In the genomic region with DNA sequence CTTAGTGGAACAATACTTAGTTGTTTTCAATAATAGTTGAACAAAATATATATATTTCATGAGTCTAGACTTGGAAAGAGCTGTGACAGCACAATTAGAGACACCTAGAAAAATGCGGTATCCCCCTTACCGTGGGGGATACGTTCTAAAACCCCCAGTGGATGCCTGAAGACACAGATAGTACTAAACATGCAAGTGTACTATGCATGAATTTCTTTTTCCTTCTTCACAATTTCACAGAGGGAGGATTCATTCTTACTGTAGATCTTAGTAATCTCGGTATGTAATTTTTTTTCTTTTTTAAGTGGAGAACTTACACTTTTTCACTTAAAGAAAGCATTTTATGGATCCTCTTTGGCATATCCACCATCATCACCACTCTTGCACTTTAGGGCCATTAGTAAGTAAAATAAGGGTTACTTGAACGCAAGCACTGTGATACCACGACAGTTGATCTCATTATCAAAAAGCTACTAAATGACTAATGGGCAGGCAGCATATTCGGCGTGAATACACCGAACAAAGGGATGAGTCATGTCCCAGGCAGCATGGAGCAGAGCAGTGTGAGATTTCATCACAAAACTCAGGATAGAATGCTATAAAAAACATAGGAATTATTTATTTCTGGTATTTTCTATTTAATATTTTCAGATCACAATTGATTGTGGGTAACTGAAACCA, we compare ENCODE assay signal across 8 cellular contexts.
DNase-seq lines count a peak whose midpoint lies in the region; ATAC-seq, FAIRE-seq and TF ChIP-seq lines count a peak whose summit lies in the region.

No MANE protein-coding gene starts in this region.

- H3K9me3 ChIP-seq in RWPE2 (ENCODE audit: severe bottlenecking) (peaks cover 6% of the 10 kb centered on the region), small intestine (ENCODE audit: control insufficient read depth, low read depth) (no peaks in the 10 kb centered on the region)

- H3K4me1 ChIP-seq in RWPE2 (ENCODE audit: insufficient read depth, poor library complexity, severe bottlenecking) (peaks cover 11% of the 10 kb centered on the region), small intestine (ENCODE audit: control insufficient read depth in 2 of 2, insufficient read depth in 1 of 2, low read depth in 1 of 2, low read length in 1 of 2) (no peaks in the 10 kb centered on the region)

- peak; percentile 100 for ATAC-seq in RWPE2 (ENCODE audit: low read depth)

- H3K36me3 ChIP-seq in RWPE2 (ENCODE audit: low read depth) (no peaks in the 10 kb centered on the region), small intestine (ENCODE audit: control insufficient read depth in 2 of 2, insufficient read depth in 2 of 2, low read length in 2 of 2) (no peaks in the 10 kb centered on the region)

- H3K4me3 ChIP-seq in RWPE2 (ENCODE audit: severe bottlenecking) (no peak overlapping the region), fibroblast of mammary gland (ENCODE audit: control insufficient read depth, low read depth, low read length) (peak overlapping the region; percentile 34), small intestine (ENCODE audit: low read depth in 1 of 2, low read length in 2 of 2) (no peak overlapping the region)

- TF ChIP-seq CTCF in RWPE2 (IDR thresholded peaks at IDR 0.05; ENCODE audit: poor library complexity, severe bottlenecking) (no peak), fibroblast of mammary gland (conservative IDR thresholded peaks at IDR 0.05; ENCODE audit: control insufficient read depth, insufficient read depth, low read depth, low read length) (no peak)

- FAIRE-seq in small intestine (lab: Jason Lieb, UNC): peak; percentile 44

- DNase-seq in stimulated activated CD4-positive, alpha-beta T cell treated with anti-CD3 and anti-CD28 coated beads, Interleukin-2, amount 100 ng/mL, for 24 hours: peak; percentile 6 to 29
- DNase-seq in stimulated activated CD4-positive, alpha-beta T cell treated with anti-CD3 and anti-CD28 coated beads, Interleukin-4, amount 100 ng/mL, for 1 hour: no peak
- DNase-seq in RWPE2 (ENCODE audit: low spot score) (peak; percentile 81), fibroblast of mammary gland (ENCODE audit: low read depth) (peak; percentile 90), small intestine (peak; percentile 56), NCI-H69 (lab: John Stamatoyannopoulos, UW) (no peak), SK-N-DZ (ENCODE audit: low spot score) (no peak), NCI-H1417 (lab: John Stamatoyannopoulos, UW) (no peak)

- H3K27ac ChIP-seq in RWPE2 (ENCODE audit: poor library complexity, severe bottlenecking): peak overlapping the region; percentile 34
- no peak overlapping the region for H3K27ac ChIP-seq in small intestine (ENCODE audit: low read depth in 1 of 2, low read length in 1 of 2)

- H3K27me3 ChIP-seq in RWPE2 (ENCODE audit: insufficient read depth, poor library complexity, severe bottlenecking) (no peaks in the 10 kb centered on the region), small intestine (ENCODE audit: control insufficient read depth in 2 of 2, insufficient read depth in 2 of 2, low read length in 2 of 2) (no peaks in the 10 kb centered on the region)

- 41 to 48% (median 44%) methylated on average over 9 of the region's 9 CpGs for WGBS in small intestine, 3 donors

Comparison
In these comparisons a context has a peak if more than half of its experiments do, and no peak if none do; other contexts are left out.
1. DNase-seq: peak in stimulated activated CD4-positive, alpha-beta T cell treated with anti-CD3 and anti-CD28 coated beads, Interleukin-2, amount 100 ng/mL, for 24 hours (2 of 2), RWPE2 (single experiment), fibroblast of mammary gland (single experiment) and small intestine (single experiment); none in stimulated activated CD4-positive, alpha-beta T cell treated with anti-CD3 and anti-CD28 coated beads, Interleukin-4, amount 100 ng/mL, for 1 hour (single experiment), NCI-H69 (single experiment), SK-N-DZ (single experiment) and NCI-H1417 (0 of 3).